ENCODE assay signal across 17 cellular contexts in the genomic region with DNA sequence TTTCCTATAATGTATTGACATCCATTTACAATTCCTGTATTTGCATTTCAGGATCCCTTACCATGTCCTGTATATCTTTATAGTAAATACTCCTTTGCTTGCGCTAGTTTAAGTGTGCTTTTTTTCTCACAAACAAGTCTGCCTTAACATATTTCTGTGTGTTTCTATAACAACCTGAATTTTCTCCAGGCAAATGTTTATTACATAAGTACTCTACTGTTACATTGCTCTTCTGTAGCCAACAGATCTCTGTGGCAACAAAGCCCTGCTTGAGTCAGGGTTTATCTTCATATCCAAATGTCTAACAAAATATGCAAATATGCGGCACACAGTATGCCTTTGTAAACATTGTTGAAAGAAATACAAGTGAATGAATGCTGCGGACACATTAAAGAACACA.
DNase-seq lines count a peak whose midpoint lies in the region; ATAC-seq and TF ChIP-seq lines count a peak whose summit lies in the region.
"Had no signal": no experiment of that assay in that cellular context is flagged by ENCODE, and none has a peak within 500 bp of the region (broad histone marks: within the 10 kb centered on the region; RNA-seq: fewer than 3 reads in every experiment).

No MANE protein-coding gene starts in this region.

- H3K36me3 Mint-ChIP-seq in activated naive CD4-positive, alpha-beta T cell treated with anti-CD3 and anti-CD28 coated beads, Interleukin-2, amount 10 ng/mL, durations not matched to agents 7 days and 5 days, result no peaks in the 10 kb centered on the region

- CTCF ChIA-PET in activated naive CD4-positive, alpha-beta T cell treated with anti-CD3 and anti-CD28 coated beads, Interleukin-2, amount 10 ng/mL, durations not matched to agents 7 days and 5 days (lab: Charles Lee), result no interaction called here

- no peak for TF ChIP-seq CTCF in choroid plexus epithelial cell (conservative IDR thresholded peaks at IDR 0.05; ENCODE audit: low read depth, low read length)
- TF ChIP-seq CTCF in fibroblast of villous mesenchyme (IDR thresholded peaks at IDR 0.05; ENCODE audit: insufficient read depth, low read depth, low read length), result no peak

- no peak for ATAC-seq in GM21390 (IDR thresholded peaks at IDR 0.05; ENCODE audit: unreplicated experiment)

- H3K4me3 Mint-ChIP-seq in activated naive CD4-positive, alpha-beta T cell treated with anti-CD3 and anti-CD28 coated beads, Interleukin-2, amount 10 ng/mL, durations not matched to agents 7 days and 5 days, result no peak overlapping the region
- H3K4me3 Mint-ChIP-seq: HFFc6 had no signal

- H3K4me1 Mint-ChIP-seq in activated naive CD4-positive, alpha-beta T cell treated with anti-CD3 and anti-CD28 coated beads, Interleukin-2, amount 10 ng/mL, durations not matched to agents 7 days and 5 days, result no peaks in the 10 kb centered on the region

- no peaks in the 10 kb centered on the region for H3K9me3 Mint-ChIP-seq in activated naive CD4-positive, alpha-beta T cell treated with anti-CD3 and anti-CD28 coated beads, Interleukin-2, amount 10 ng/mL, durations not matched to agents 7 days and 5 days
- H3K9me3 Mint-ChIP-seq: HFFc6 had no signal

- no peak overlapping the region for H3K27ac Mint-ChIP-seq in activated naive CD4-positive, alpha-beta T cell treated with anti-CD3 and anti-CD28 coated beads, Interleukin-2, amount 10 ng/mL, durations not matched to agents 7 days and 5 days
- H3K27ac Mint-ChIP-seq: HFFc6 had no signal

- H3K27me3 Mint-ChIP-seq in activated naive CD4-positive, alpha-beta T cell treated with anti-CD3 and anti-CD28 coated beads, Interleukin-2, amount 10 ng/mL, durations not matched to agents 7 days and 5 days, result no peaks in the 10 kb centered on the region

- H3K4me3 ChIP-seq in choroid plexus epithelial cell (ENCODE audit: low read depth, low read length), result no peak overlapping the region
- no peak overlapping the region for H3K4me3 ChIP-seq in fibroblast of villous mesenchyme (ENCODE audit: low read depth, low read length)
- H3K4me3 ChIP-seq: SK-N-MC had no signal

- peak; percentile 96 for DNase-seq in NCI-H526 treated with DMSO at 0.1 percent for 48 hours (lab: John Stamatoyannopoulos, UW)
- peak; percentile 18 for DNase-seq in choroid plexus epithelial cell (ENCODE audit: low read depth)
- DNase-seq in fibroblast of villous mesenchyme (ENCODE audit: low read depth), result peak; percentile 6
- peak; percentile 68 for DNase-seq in superior temporal gyrus (ENCODE audit: extremely low spot score)
- no peak for DNase-seq in germinal center (ENCODE audit: low spot score)
- no peak for DNase-seq in activated naive CD4-positive, alpha-beta T cell treated with anti-CD3 and anti-CD28 coated beads, Interleukin-2, amount 10 ng/mL, durations not matched to agents 7 days and 5 days
- DNase-seq: DMS79 treated with DMSO at 0.1 percent for 48 hours, H7, HFFc6, IMR-90, NCI-H1436, NCI-H2081, NCI-H82, OCI-M1, SHP77 had no signal

Comparison
In these comparisons a context has a peak if more than half of its experiments do, and no peak if none do; other contexts are left out.
1. DNase-seq: peak in NCI-H526 treated with DMSO at 0.1 percent for 48 hours (single experiment), choroid plexus epithelial cell (single experiment), fibroblast of villous mesenchyme (single experiment) and superior temporal gyrus (single experiment); none in germinal center (single experiment) and activated naive CD4-positive, alpha-beta T cell treated with anti-CD3 and anti-CD28 coated beads, Interleukin-2, amount 10 ng/mL, durations not matched to agents 7 days and 5 days (single experiment).